Comparison of ENCODE assay signal across 8 cellular contexts in the genomic region with DNA sequence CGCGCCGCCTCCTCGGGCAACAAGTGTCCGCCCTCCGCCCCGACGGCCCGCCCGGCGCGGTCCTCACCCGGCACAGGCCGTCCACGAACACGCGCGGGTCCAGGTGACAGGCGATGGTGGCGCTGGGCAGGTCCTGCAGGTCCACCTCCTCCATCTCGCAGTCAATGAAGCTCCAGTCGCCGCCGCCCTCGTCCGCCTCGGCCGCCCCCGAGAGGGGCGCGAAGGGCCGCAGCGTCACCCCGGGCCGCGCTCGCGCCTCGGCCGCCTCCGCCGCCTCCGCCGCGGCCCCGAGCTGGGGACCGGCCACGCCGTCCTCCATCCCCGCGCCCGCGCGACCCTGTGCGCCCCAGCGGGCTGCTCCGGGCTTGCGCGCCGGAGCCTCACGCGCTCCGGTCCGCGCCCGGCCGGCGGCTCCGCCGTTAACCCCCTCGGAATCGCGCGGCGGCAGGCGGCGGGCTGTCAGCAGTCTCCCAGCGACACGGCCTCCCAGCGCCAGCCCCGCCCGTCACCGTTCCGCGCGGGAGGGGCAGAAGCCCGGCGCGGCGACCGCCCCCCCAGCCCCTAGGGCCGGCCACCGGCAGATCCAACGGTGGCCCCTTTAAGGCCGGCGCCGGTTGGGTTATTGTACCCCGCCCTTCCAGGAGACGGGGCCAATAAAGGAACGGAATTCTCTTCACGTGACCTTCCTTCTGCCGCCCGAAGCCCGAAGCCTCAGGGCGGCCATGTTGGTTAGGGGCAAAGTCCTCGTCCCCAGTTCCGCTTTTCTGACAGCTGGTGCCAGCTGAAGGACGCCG. TPM values are rescaled to one million over a fixed set of nuclear protein-coding genes. Genes with fewer than 3 reads are reported as not detected.
DNase-seq lines count a peak whose midpoint lies in the region; ATAC-seq and TF ChIP-seq lines count a peak whose summit lies in the region.

TSS of gene RCAN1 (minus strand) at position 421 of the 794 bp plus-strand sequence. CDS start at position 319, 102 bp downstream.

- ATAC-seq in HG02588 (IDR thresholded peaks at IDR 0.05; ENCODE audit: unreplicated experiment) (peak; percentile 96), SK-N-SH treated with all-trans-retinoic acid at 6 μM for 48 hours (peak; percentile 99)
- peak; percentile 98 for ATAC-seq in activated naive CD4-positive, alpha-beta T cell treated with anti-CD3 and anti-CD28 coated beads, Interleukin-2, amount 50 U/mL, for 72 hours

- H3K9me3 Mint-ChIP-seq in activated naive CD4-positive, alpha-beta T cell treated with anti-CD3 and anti-CD28 coated beads, Interleukin-2, amount 50 U/mL, for 72 hours: no peaks in the 10 kb centered on the region

- DNase-seq in NCI-H1048 (lab: John Stamatoyannopoulos, UW) (peak; percentile 89), globus pallidus (ENCODE audit: low spot score) (peak; percentile 97), nucleus accumbens (lab: John Stamatoyannopoulos, UW) (peak; percentile 13 to 96 (median 90)), superior temporal gyrus (ENCODE audit: extremely low spot score) (peak; percentile 99)
- peak; percentile 80 to 91 for DNase-seq in activated naive CD4-positive, alpha-beta T cell treated with anti-CD3 and anti-CD28 coated beads, Interleukin-2, amount 50 U/mL, for 72 hours (ENCODE audit: low spot score in 2 of 2)

- H3K27ac Mint-ChIP-seq in activated naive CD4-positive, alpha-beta T cell treated with anti-CD3 and anti-CD28 coated beads, Interleukin-2, amount 50 U/mL, for 72 hours: peak within 1 kb of the TSS; percentile 81 to 91

- peaks cover 0 to 4% of the 10 kb centered on the region in 2 donors for H3K36me3 Mint-ChIP-seq in activated naive CD4-positive, alpha-beta T cell treated with anti-CD3 and anti-CD28 coated beads, Interleukin-2, amount 50 U/mL, for 72 hours

- H3K4me3 ChIP-seq in GM08714 (ENCODE audit: low read length): peak within 1 kb of the TSS; percentile 77

TF ChIP-seq in SK-N-SH treated with all-trans-retinoic acid at 6 μM for 48 hours, 23 proteins besides CTCF, POLR2A, EP300 and RAD21:
- TF ChIP-seq RARB (CRISPR knock-in tag; IDR thresholded peaks at IDR 0.05) (no peak), ESRRG (CRISPR knock-in tag; IDR thresholded peaks at IDR 0.05) (no peak), ZC3H10 (CRISPR knock-in tag; IDR thresholded peaks at IDR 0.05) (no peak), TOX (CRISPR knock-in tag; IDR thresholded peaks at IDR 0.05; ENCODE audit: borderline replicate concordance) (no peak), ZNF565 (CRISPR knock-in tag; conservative IDR thresholded peaks at IDR 0.05; ENCODE audit: low read depth) (no peak), SNAI2 (CRISPR knock-in tag; IDR thresholded peaks at IDR 0.05) (no peak), ZFP3 (CRISPR knock-in tag; IDR thresholded peaks at IDR 0.05) (no peak), PATZ1 (CRISPR knock-in tag; IDR thresholded peaks at IDR 0.05; ENCODE audit: borderline replicate concordance) (no peak), CSDC2 (CRISPR knock-in tag; IDR thresholded peaks at IDR 0.05) (no peak), TCF4 (CRISPR knock-in tag; IDR thresholded peaks at IDR 0.05; ENCODE audit: borderline replicate concordance) (no peak), GLIS3 (CRISPR knock-in tag; IDR thresholded peaks at IDR 0.05) (no peak), ZNF70 (CRISPR knock-in tag; IDR thresholded peaks at IDR 0.05) (no peak), ARNTL (CRISPR knock-in tag; IDR thresholded peaks at IDR 0.05; ENCODE audit: borderline replicate concordance, low read depth) (no peak), PPARA (CRISPR knock-in tag; IDR thresholded peaks at IDR 0.05; ENCODE audit: borderline replicate concordance) (no peak), BACH2 (CRISPR knock-in tag; IDR thresholded peaks at IDR 0.05; ENCODE audit: borderline replicate concordance) (no peak)
- TF ChIP-seq, protein P1, sequence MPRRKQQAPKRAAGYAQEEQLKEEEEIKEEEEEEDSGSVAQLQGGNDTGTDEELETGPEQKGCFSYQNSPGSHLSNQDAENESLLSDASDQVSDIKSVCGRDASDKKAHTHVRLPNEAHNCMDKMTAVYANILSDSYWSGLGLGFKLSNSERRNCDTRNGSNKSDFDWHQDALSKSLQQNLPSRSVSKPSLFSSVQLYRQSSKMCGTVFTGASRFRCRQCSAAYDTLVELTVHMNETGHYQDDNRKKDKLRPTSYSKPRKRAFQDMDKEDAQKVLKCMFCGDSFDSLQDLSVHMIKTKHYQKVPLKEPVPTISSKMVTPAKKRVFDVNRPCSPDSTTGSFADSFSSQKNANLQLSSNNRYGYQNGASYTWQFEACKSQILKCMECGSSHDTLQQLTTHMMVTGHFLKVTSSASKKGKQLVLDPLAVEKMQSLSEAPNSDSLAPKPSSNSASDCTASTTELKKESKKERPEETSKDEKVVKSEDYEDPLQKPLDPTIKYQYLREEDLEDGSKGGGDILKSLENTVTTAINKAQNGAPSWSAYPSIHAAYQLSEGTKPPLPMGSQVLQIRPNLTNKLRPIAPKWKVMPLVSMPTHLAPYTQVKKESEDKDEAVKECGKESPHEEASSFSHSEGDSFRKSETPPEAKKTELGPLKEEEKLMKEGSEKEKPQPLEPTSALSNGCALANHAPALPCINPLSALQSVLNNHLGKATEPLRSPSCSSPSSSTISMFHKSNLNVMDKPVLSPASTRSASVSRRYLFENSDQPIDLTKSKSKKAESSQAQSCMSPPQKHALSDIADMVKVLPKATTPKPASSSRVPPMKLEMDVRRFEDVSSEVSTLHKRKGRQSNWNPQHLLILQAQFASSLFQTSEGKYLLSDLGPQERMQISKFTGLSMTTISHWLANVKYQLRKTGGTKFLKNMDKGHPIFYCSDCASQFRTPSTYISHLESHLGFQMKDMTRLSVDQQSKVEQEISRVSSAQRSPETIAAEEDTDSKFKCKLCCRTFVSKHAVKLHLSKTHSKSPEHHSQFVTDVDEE (CRISPR knock-in tag; IDR thresholded peaks at IDR 0.05): no peak
- TF ChIP-seq, protein P2, sequence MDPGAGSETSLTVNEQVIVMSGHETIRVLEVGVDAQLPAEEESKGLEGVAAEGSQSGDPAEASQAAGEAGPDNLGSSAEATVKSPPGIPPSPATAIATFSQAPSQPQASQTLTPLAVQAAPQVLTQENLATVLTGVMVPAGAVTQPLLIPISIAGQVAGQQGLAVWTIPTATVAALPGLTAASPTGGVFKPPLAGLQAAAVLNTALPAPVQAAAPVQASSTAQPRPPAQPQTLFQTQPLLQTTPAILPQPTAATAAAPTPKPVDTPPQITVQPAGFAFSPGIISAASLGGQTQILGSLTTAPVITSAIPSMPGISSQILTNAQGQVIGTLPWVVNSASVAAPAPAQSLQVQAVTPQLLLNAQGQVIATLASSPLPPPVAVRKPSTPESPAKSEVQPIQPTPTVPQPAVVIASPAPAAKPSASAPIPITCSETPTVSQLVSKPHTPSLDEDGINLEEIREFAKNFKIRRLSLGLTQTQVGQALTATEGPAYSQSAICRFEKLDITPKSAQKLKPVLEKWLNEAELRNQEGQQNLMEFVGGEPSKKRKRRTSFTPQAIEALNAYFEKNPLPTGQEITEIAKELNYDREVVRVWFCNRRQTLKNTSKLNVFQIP (CRISPR knock-in tag; IDR thresholded peaks at IDR 0.05; ENCODE audit: borderline replicate concordance, low read depth): no peak

RNA-seq across cellular contexts. Expression of gene RCAN1, which starts in this region (rescaled TPM):
- total RNA-seq in activated naive CD4-positive, alpha-beta T cell treated with anti-CD3 and anti-CD28 coated beads, Interleukin-2, amount 50 U/mL, for 72 hours: 1 to 10 TPM; 2.9 to 7.4 TPM

Comparison
In these comparisons a context has a peak if more than half of its experiments do, and no peak if none do; other contexts are left out.
1. Peak in every context shown above with its lines: DNase-seq, ATAC-seq and H3K4me3 ChIP-seq.